ENCODE assay signal across 7 cellular contexts in the genomic region with DNA sequence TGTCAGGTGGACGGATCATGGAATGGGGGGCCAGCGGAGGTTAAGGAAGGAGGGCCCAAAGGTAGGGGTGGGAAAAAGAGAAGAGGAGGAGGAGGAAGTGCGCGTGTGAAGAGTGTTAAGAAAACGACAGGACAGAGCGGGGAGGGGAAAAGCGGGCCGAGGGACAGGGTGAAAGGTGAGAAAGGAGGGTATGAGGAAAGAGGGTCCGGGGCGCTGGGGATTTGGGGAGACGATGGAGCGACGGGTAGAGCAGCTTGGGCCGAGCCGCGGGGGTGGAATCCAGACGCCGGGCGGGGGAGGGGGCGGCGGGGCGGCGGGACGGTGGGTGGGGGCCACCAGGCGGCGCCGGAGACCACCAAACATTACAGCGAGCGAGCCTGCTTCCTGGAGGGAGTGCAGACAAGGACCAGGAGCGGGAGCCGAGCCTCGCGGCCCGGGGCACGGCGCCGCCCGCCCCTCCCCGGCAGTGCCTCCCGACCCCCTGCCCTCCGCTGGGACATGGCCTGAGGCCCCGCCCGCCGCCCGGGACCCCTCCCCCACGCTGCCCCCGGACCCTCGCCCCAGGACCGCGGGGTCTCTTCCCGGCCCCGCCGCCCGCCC. TPM values are rescaled to one million over a fixed set of nuclear protein-coding genes. Genes with fewer than 3 reads are reported as not detected.
DNase-seq lines count a peak whose midpoint lies in the region; ATAC-seq and TF ChIP-seq lines count a peak whose summit lies in the region.
"Not testable (repeated sequence)": the region's sequence is repeated elsewhere in the genome, so short reads cannot be mapped to it uniquely, and the experiment has no call there.

No MANE protein-coding gene starts in this region.

- not testable (repeated sequence) for H3K27me3 Mint-ChIP-seq in activated CD4-positive, alpha-beta memory T cell treated with anti-CD3 and anti-CD28 coated beads, Interleukin-2, amount 10 ng/mL, durations not matched to agents 7 days and 5 days

- H4K20me1 ChIP-seq in IMR-90 (ENCODE audit: insufficient read depth, low read length) = not testable (repeated sequence)

- not testable (repeated sequence) for H3K23ac ChIP-seq in IMR-90 (ENCODE audit: low read depth, low read length)

- H3K56ac ChIP-seq in IMR-90 (ENCODE audit: extremely low read depth, insufficient read depth, low read length) = not testable (repeated sequence)

- not testable (repeated sequence) for H3K9me3 Mint-ChIP-seq in activated CD4-positive, alpha-beta memory T cell treated with anti-CD3 and anti-CD28 coated beads, Interleukin-2, amount 10 ng/mL, durations not matched to agents 7 days and 5 days

- POLR2A ChIA-PET in IMR-90 (lab: Charles Lee; ENCODE audit: unreplicated experiment); activated CD4-positive, alpha-beta memory T cell treated with anti-CD3 and anti-CD28 coated beads, Interleukin-2, amount 10 ng/mL, durations not matched to agents 7 days and 5 days (lab: Charles Lee): not testable (repeated sequence)

- peak overlapping the region; percentile 71 for H3K27ac Mint-ChIP-seq in activated CD4-positive, alpha-beta memory T cell treated with anti-CD3 and anti-CD28 coated beads, Interleukin-2, amount 10 ng/mL, durations not matched to agents 7 days and 5 days

- peak overlapping the region; percentile 49; the same call in 1 of the 2 replicates for H3K27ac ChIP-seq in IMR-90 (ENCODE audit: insufficient read depth, low read length)
- H3K27ac ChIP-seq in rectal smooth muscle tissue (ENCODE audit: low read depth, low read length) = peak overlapping the region; percentile 89

- not testable (repeated sequence) for H4K91ac ChIP-seq in IMR-90 (ENCODE audit: insufficient read depth, low read depth, low read length)

- peaks cover 21% of the 10 kb centered on the region for H3K4me1 Mint-ChIP-seq in activated CD4-positive, alpha-beta memory T cell treated with anti-CD3 and anti-CD28 coated beads, Interleukin-2, amount 10 ng/mL, durations not matched to agents 7 days and 5 days

- in situ Hi-C loops in IMR-90 (cut with MboI; ENCODE audit: low sequenced_read_pairs) = not testable (repeated sequence)

- not testable (repeated sequence) for H4K8ac ChIP-seq in IMR-90 (ENCODE audit: low read depth in 2 of 2, low read length in 2 of 2)

- not testable (repeated sequence) for H2AK5ac ChIP-seq in IMR-90 (ENCODE audit: low read depth, low read length)

- not testable (repeated sequence) for H2BK20ac ChIP-seq in IMR-90 (ENCODE audit: low read depth, low read length)

- CTCF ChIA-PET in IMR-90 (lab: Yijun Ruan, JAX); activated CD4-positive, alpha-beta memory T cell treated with anti-CD3 and anti-CD28 coated beads, Interleukin-2, amount 10 ng/mL, durations not matched to agents 7 days and 5 days (lab: Charles Lee): not testable (repeated sequence)

- no CpG with 5 or more reads among the region's 54 CpGs for WGBS in IMR-90 (ENCODE audit: extremely low coverage in 2 of 2, insufficient read length in 1 of 2), 2 experiments

- H3K18ac ChIP-seq in IMR-90 (ENCODE audit: low read depth, low read length) = not testable (repeated sequence)

- H4K5ac ChIP-seq in IMR-90 (ENCODE audit: low read depth, low read length) = not testable (repeated sequence)

- H2BK5ac ChIP-seq in IMR-90 (ENCODE audit: low read depth, low read length, poor library complexity, severe bottlenecking) = not testable (repeated sequence)

- not testable (repeated sequence) for H3K79me1 ChIP-seq in IMR-90 (ENCODE audit: low read depth in 1 of 2, low read length in 2 of 2)

- BruUV-seq in IMR-90 (replicated peaks; lab: Mats Ljungman, UMichigan) = not testable (repeated sequence)

- dilution Hi-C loops in IMR-90 (cut with HindIII; ENCODE audit: low sequenced_read_pairs, unreplicated experiment) = not testable (repeated sequence)

- H3K36me3 ChIP-seq in IMR-90 (ENCODE audit: control insufficient read depth, insufficient read depth, low read length); kidney epithelial cell (ENCODE audit: control insufficient read depth, insufficient read depth, low read length); rectal smooth muscle tissue (ENCODE audit: control insufficient read depth, insufficient read depth, low read length): not testable (repeated sequence)

- not testable (repeated sequence) for H3K4ac ChIP-seq in IMR-90 (ENCODE audit: low read depth, low read length)

- not testable (repeated sequence) for H3K36me3 Mint-ChIP-seq in activated CD4-positive, alpha-beta memory T cell treated with anti-CD3 and anti-CD28 coated beads, Interleukin-2, amount 10 ng/mL, durations not matched to agents 7 days and 5 days (ENCODE audit: low read depth)

- not testable (repeated sequence) for H3K9me1 ChIP-seq in IMR-90 (ENCODE audit: insufficient read depth, low read length)

- not testable (repeated sequence) for H2BK120ac ChIP-seq in IMR-90 (ENCODE audit: low read depth, low read length)

- H3K27me3 ChIP-seq in IMR-90 (ENCODE audit: control insufficient read depth, insufficient read depth, low read length); kidney epithelial cell (ENCODE audit: control insufficient read depth, insufficient read depth, low read length); rectal smooth muscle tissue (ENCODE audit: control insufficient read depth, insufficient read depth, low read length): not testable (repeated sequence)

- DNase-seq in IMR-90; kidney epithelial cell (ENCODE audit: low read depth): not testable (repeated sequence)
- DNase-seq in activated CD4-positive, alpha-beta memory T cell treated with anti-CD3 and anti-CD28 coated beads, Interleukin-2, amount 10 ng/mL, durations not matched to agents 7 days and 5 days = peak; percentile 19
- peak; percentile 44 for DNase-seq in ecto neural progenitor cell (ENCODE audit: low spot score)

- H2AFZ ChIP-seq in IMR-90 (replicated peaks; ENCODE audit: low read length, poor library complexity) = not testable (repeated sequence)

- H3K9ac ChIP-seq in IMR-90 (ENCODE audit: low read depth, low read length) = peak overlapping the region; percentile 60; the same call in 1 of the 2 replicates
- H3K9ac ChIP-seq in rectal smooth muscle tissue (ENCODE audit: low read length) = not testable (repeated sequence)

- not testable (repeated sequence) for H3K14ac ChIP-seq in IMR-90 (replicated peaks; ENCODE audit: low read depth, low read length)

- peak overlapping the region; percentile 86 for H3K4me3 Mint-ChIP-seq in activated CD4-positive, alpha-beta memory T cell treated with anti-CD3 and anti-CD28 coated beads, Interleukin-2, amount 10 ng/mL, durations not matched to agents 7 days and 5 days

- H3K9me3 ChIP-seq in IMR-90 (ENCODE audit: control insufficient read depth, insufficient read depth, low read length) = not testable (repeated sequence)

- not testable (repeated sequence) for TF ChIP-seq CTCF in IMR-90 (conservative IDR thresholded peaks at IDR 0.05; ENCODE audit: low read depth, low read length); kidney epithelial cell (IDR thresholded peaks at IDR 0.05; ENCODE audit: insufficient read depth, low read length, poor library complexity, severe bottlenecking)

- H2AK9ac ChIP-seq in IMR-90 (replicated peaks; ENCODE audit: low read depth, low read length, poor library complexity) = not testable (repeated sequence)

- intact Hi-C loops in IMR-90 (cut with micrococcal nuclease) = loop anchor here (5.0 kb wide), 1 partner anchor 166 kb away; no protein-coding TSS in a partner anchor

- not testable (repeated sequence) for H3K4me2 ChIP-seq in IMR-90 (ENCODE audit: low read depth, low read length)

- H3K4me1 ChIP-seq in IMR-90 (ENCODE audit: control insufficient read depth, insufficient read depth, low read length); rectal smooth muscle tissue (ENCODE audit: control insufficient read depth, insufficient read depth, low read length): not testable (repeated sequence)

- ATAC-seq in GM18873 (IDR thresholded peaks at IDR 0.05; ENCODE audit: low FRiP score, unreplicated experiment) (peak; percentile 10), HG02678 (IDR thresholded peaks at IDR 0.05; ENCODE audit: unreplicated experiment) (peak; percentile 9), IMR-90 (ENCODE audit: low read depth) (peak; percentile 28)

- H3K4me3 ChIP-seq in IMR-90 (ENCODE audit: insufficient read depth, low read depth, low read length) = peak overlapping the region; percentile 50
- peak overlapping the region; percentile 62 for H3K4me3 ChIP-seq in kidney epithelial cell (ENCODE audit: low read depth, low read length)
- H3K4me3 ChIP-seq in rectal smooth muscle tissue (ENCODE audit: low read length) = not testable (repeated sequence)

- not testable (repeated sequence) for TF ChIP-seq RAD21 in IMR-90 (IDR thresholded peaks at IDR 0.05; ENCODE audit: low read length)

- not testable (repeated sequence) for H2BK15ac ChIP-seq in IMR-90 (ENCODE audit: low read depth, low read length)

- TF ChIP-seq POLR2A in IMR-90 (IDR thresholded peaks at IDR 0.05; ENCODE audit: low read depth, low read length) = not testable (repeated sequence)

RNA-seq across cellular contexts. Expression of a gene that starts 15.9 kb away (rescaled TPM):
- total RNA-seq in IMR-90 (2012; rRNA removed) = 0.54 and 0.56 TPM in 2 replicates
- 1.8 and 1.9 TPM in 2 replicates for polyA plus RNA-seq in IMR-90 (2012; rRNA removed)
- 1.2 and 1.9 TPM in 2 replicates for polyA plus RNA-seq in IMR-90 (2012; cell fraction: cytosol; rRNA removed)
- 3.3 and 4.9 TPM in 2 replicates for polyA plus RNA-seq in IMR-90 (2012; cell fraction: nucleus; rRNA removed; ENCODE audit: low replicate concordance)
- total RNA-seq in activated CD4-positive, alpha-beta memory T cell treated with anti-CD3 and anti-CD28 coated beads, Interleukin-2, amount 10 ng/mL, durations not matched to agents 7 days and 5 days = 1 to 10 TPM; 2.5 to 3.0 TPM
- total RNA-seq in kidney epithelial cell = 2.4 and 4.0 TPM in 2 replicates
